ENCODE assay signal across 8 cellular contexts in genomic region chr20:36493801-36494114, GRCh38. TPM values are rescaled to one million over a fixed set of nuclear protein-coding genes. Genes with fewer than 3 reads are reported as not detected.
DNase-seq lines count a peak whose midpoint lies in the region; ATAC-seq, FAIRE-seq and TF ChIP-seq lines count a peak whose summit lies in the region.

No MANE protein-coding gene starts in this region.

- H3K36me3 Mint-ChIP-seq in immature natural killer cell: peaks cover 0 to 7% (median 0%) of the 10 kb centered on the region in 3 donors

- peaks cover 100% of the 10 kb centered on the region for H4K20me1 ChIP-seq in smooth muscle cell (ENCODE audit: low read depth)

- peak; percentile 76 for DNase-seq in GM04504 (ENCODE audit: low read depth)
- DNase-seq in astrocyte of the hippocampus (ENCODE audit: low read depth, low spot score): peak; percentile 90
- DNase-seq in immature natural killer cell: no peak
- no peak for DNase-seq in smooth muscle cell (lab: John Stamatoyannopoulos, UW; ENCODE audit: unreplicated experiment)
- no peak for DNase-seq in CD1c-positive myeloid dendritic cell (ENCODE audit: extremely low spot score)
- DNase-seq in small intestine: no peak
- no peak for DNase-seq in NCI-H1694 (lab: John Stamatoyannopoulos, UW)

- peaks cover 0 to 6% (median 0%) of the 10 kb centered on the region in 3 donors for H3K27me3 Mint-ChIP-seq in immature natural killer cell (ENCODE audit: low read depth in 3 of 3)

- H3K4me3 ChIP-seq in smooth muscle cell: no peak overlapping the region
- no peak overlapping the region for H3K4me3 ChIP-seq in small intestine (ENCODE audit: low read depth in 1 of 2, low read length in 2 of 2)

- FAIRE-seq in small intestine (lab: Jason Lieb, UNC): no peak

- H3K9me3 ChIP-seq in smooth muscle cell (replicated peaks; ENCODE audit: low read depth) (no peaks in the 10 kb centered on the region), small intestine (ENCODE audit: control insufficient read depth, low read depth) (no peaks in the 10 kb centered on the region)

- no peak overlapping the region for H3K4me2 ChIP-seq in smooth muscle cell

- H3K4me3 Mint-ChIP-seq in immature natural killer cell: peak overlapping the region; percentile 23 to 63 (median 48)

- peaks cover 99% of the 10 kb centered on the region for H3K79me2 ChIP-seq in smooth muscle cell (ENCODE audit: low read depth)

- H3K27me3 ChIP-seq in smooth muscle cell (ENCODE audit: low read depth) (no peaks in the 10 kb centered on the region), small intestine (ENCODE audit: control insufficient read depth in 2 of 2, insufficient read depth in 2 of 2, low read length in 2 of 2) (no peaks in the 10 kb centered on the region)

- no peaks in the 10 kb centered on the region for H3K9me3 Mint-ChIP-seq in immature natural killer cell

- no peak overlapping the region for H2AFZ ChIP-seq in smooth muscle cell (ENCODE audit: low read depth)

- H3K9ac ChIP-seq in smooth muscle cell (ENCODE audit: low read depth): no peak overlapping the region

- no peaks in the 10 kb centered on the region for H3K36me3 ChIP-seq in smooth muscle cell (ENCODE audit: low read depth)
- H3K36me3 ChIP-seq in small intestine (ENCODE audit: control insufficient read depth in 2 of 2, insufficient read depth in 2 of 2, low read length in 2 of 2): peaks cover 0 to 6% of the 10 kb centered on the region in 2 donors

- peaks cover 12% of the 10 kb centered on the region for H3F3A ChIP-seq in smooth muscle cell (ENCODE audit: low read depth)

- peaks cover 59 to 62% of the 10 kb centered on the region in 2 donors for H3K4me1 Mint-ChIP-seq in immature natural killer cell

- H3K27ac ChIP-seq in smooth muscle cell (ENCODE audit: low read depth) (peak overlapping the region; percentile 50), small intestine (ENCODE audit: low read depth in 1 of 2, low read length in 1 of 2) (peak overlapping the region in 1 of 2 donors; percentile 9)

- no peak for ATAC-seq in HG03175 (IDR thresholded peaks at IDR 0.05; ENCODE audit: unreplicated experiment)

- 87% methylated on average over 7 of the region's 7 CpGs for WGBS in smooth muscle cell (ENCODE audit: low lambda C conversion rate)
- WGBS in small intestine, 3 donors: 58 to 78% (median 77%) methylated on average over 7 of the region's 7 CpGs

- H3K4me1 ChIP-seq in smooth muscle cell (ENCODE audit: low read depth) (peaks cover 16% of the 10 kb centered on the region), small intestine (ENCODE audit: control insufficient read depth in 2 of 2, insufficient read depth in 1 of 2, low read depth in 1 of 2, low read length in 1 of 2) (peaks cover 4 to 7% of the 10 kb centered on the region in 2 donors)

- no peak for TF ChIP-seq CTCF in smooth muscle cell (IDR thresholded peaks at IDR 0.05; ENCODE audit: borderline replicate concordance, insufficient read depth, poor library complexity, severe bottlenecking)

- peak overlapping the region; percentile 78 to 97 (median 92) for H3K27ac Mint-ChIP-seq in immature natural killer cell

RNA-seq across cellular contexts. Expression of gene MYL9, which starts 47.6 kb away (rescaled TPM):
- polyA plus RNA-seq in immature natural killer cell (1 to 10 TPM in 1 of 3 donors, under 1 TPM in 2; 0.10 to 2.7 (median 0.48) TPM), smooth muscle cell (993 and 1,109 TPM in 2 replicates), small intestine (10 to 100 TPM in 2 of 3 donors, 1 to 10 TPM in 1; 7.4 to 91.2 (median 34.6) TPM)
- total RNA-seq in smooth muscle cell: 185 and 198 TPM in 2 replicates

Comparison
In these comparisons a context has a peak if more than half of its experiments do, and no peak if none do; other contexts are left out.
1. DNase-seq: peak in GM04504 (single experiment) and astrocyte of the hippocampus (single experiment); none in immature natural killer cell (0 of 3), smooth muscle cell (single experiment), CD1c-positive myeloid dendritic cell (single experiment), small intestine (single experiment) and NCI-H1694 (single experiment).
2. RNA of gene MYL9, which starts 47.6 kb away (polyA plus RNA-seq): 993 to 1,109 TPM in smooth muscle cell; 7.4 to 91.2 TPM in small intestine and 0.10 to 2.7 TPM in immature natural killer cell; every median in the first group is over 10 times any median in the second.